Comparison of ENCODE assay signal across 1 cellular context in genomic region chr2:39510087-39510486, GRCh38.
TF ChIP-seq lines count a peak whose summit lies in the region.

No MANE protein-coding gene starts in this region.

TF ChIP-seq in H1, 55 proteins besides CTCF, POLR2A, EP300 and RAD21 (continued from another document):
- TF ChIP-seq SIRT6 (IDR thresholded peaks at IDR 0.05; ENCODE audit: low read length) (no peak), JUND (IDR thresholded peaks at IDR 0.05; ENCODE audit: low read length) (no peak), CHD7 (IDR thresholded peaks at IDR 0.05; ENCODE audit: insufficient replicate concordance, low read length) (no peak), RNF2 (IDR thresholded peaks at IDR 0.05; ENCODE audit: borderline replicate concordance, low read depth, low read length, missing control alignments, poor library complexity, severe bottlenecking) (no peak), SP2 (IDR thresholded peaks at IDR 0.05; ENCODE audit: low read length) (no peak), BACH1 (IDR thresholded peaks at IDR 0.05; ENCODE audit: low read length) (no peak), CHD2 (IDR thresholded peaks at IDR 0.05; ENCODE audit: low read length) (no peak), USF2 (IDR thresholded peaks at IDR 0.05; ENCODE audit: low read length) (no peak), EZH2 (IDR thresholded peaks at IDR 0.05; ENCODE audit: low read depth, low read length, severe bottlenecking) (no peak), BRCA1 (IDR thresholded peaks at IDR 0.05; ENCODE audit: low read depth, low read length) (no peak), CTBP2 (IDR thresholded peaks at IDR 0.05; ENCODE audit: borderline replicate concordance, insufficient read depth, insufficient read length, low read length) (no peak), BCL11A (IDR thresholded peaks at IDR 0.05; ENCODE audit: low read depth in 2 of 2, low read length in 2 of 2) (no peak)
